8 cellular contexts compared by ENCODE assay signal in the genomic region with DNA sequence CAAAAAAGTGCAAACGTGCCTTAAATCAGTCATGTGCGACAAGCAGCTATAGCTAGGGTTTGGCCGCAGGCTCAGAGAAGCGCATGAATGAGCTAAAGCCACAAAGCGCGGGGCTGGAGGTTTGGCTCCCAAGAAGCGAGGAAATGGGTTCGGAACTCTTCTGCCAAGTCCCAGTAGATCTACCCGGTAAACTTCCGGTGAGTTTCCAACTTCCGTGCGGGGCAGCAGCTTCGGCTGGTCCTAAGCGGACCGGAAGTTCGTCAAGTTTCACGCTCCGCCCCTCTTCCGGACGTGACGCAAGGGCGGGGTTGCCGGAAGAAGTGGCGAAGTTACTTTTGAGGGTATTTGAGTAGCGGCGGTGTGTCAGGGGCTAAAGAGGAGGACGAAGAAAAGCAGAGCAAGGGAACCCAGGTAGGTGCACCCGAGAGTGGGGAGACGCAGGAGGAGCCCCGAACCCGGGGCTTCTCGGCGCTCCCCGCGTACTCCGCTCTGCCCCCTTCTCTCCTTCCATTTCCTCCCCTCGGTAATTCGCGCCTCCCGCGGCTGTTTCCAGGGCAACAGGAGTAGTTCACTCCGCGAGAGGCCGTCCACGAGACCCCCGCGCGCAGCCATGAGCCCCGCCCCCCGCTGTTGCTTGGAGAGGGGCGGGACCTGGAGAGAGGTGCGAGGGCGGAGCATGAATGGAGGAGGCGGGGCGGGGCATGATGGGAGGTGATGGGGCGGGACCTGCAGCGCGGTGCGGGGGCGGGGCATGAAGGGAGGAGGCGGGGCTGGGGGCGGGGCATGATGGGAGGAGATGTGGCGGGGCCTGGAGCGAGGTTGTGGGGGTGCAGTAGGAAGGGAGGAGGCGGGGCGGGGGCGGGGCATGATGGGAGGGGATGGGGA. TPM values are rescaled to one million over a fixed set of nuclear protein-coding genes. Genes with fewer than 3 reads are reported as not detected.
DNase-seq lines count a peak whose midpoint lies in the region; ATAC-seq and TF ChIP-seq lines count a peak whose summit lies in the region.

A gene (plus strand): TSS at position 292 of the 885 bp plus-strand sequence. CDS start 1,149 bp downstream, outside the sequence.

- TF ChIP-seq POLR2A in uterus (IDR thresholded peaks at IDR 0.05) = peak; percentile 67 to 82

- H3K27me3 ChIP-seq in right cardiac atrium (ENCODE audit: control insufficient read depth, insufficient read depth) (no peaks in the 10 kb centered on the region), uterus (no peaks in the 10 kb centered on the region)

- H3K4me3 ChIP-seq in right cardiac atrium (ENCODE audit: low read length) (peak within 1 kb of the TSS; percentile 93), uterus (peak within 1 kb of the TSS; percentile 91 to 98)

- intact Hi-C loops in T-helper 2 cell treated with Interferon-gamma antibody and Interleukin-4, amounts not matched to agents 100 ng/mL and 5 ng/mL, for 36 hours (cut with micrococcal nuclease) = loop anchor here (1.0 to 2.0 kb wide), 5 partner anchors 8 to 135 kb away; a partner anchor contains a TSS
- intact Hi-C loops in right cardiac atrium (cut with DNase I) = no loop called here
- intact Hi-C loops in uterus (cut with DNase I; ENCODE audit: low total_unique reads) = loop anchor here (10.0 kb wide), 1 partner anchor 408 kb away; no protein-coding TSS in a partner anchor

- WGBS in right cardiac atrium = 2% methylated on average over 67 of the region's 67 CpGs

- H3K9me3 ChIP-seq in right cardiac atrium (ENCODE audit: control insufficient read depth, low read length) (no peaks in the 10 kb centered on the region), uterus (no peaks in the 10 kb centered on the region)

- ATAC-seq in HG02885 (IDR thresholded peaks at IDR 0.05; ENCODE audit: poor library complexity, unreplicated experiment) = peak; percentile 89
- peak; percentile 94 to 95 for ATAC-seq in right cardiac atrium

- no peaks in the 10 kb centered on the region for H3K36me3 ChIP-seq in uterus

- H3K27ac ChIP-seq in right cardiac atrium (ENCODE audit: low read length) = peak within 1 kb of the TSS; percentile 99
- peak within 1 kb of the TSS; percentile 98 to 100 for H3K27ac ChIP-seq in uterus

- TF ChIP-seq CTCF in GM13977 (IDR thresholded peaks at IDR 0.05; ENCODE audit: extremely low read depth, insufficient read depth, missing control alignments) (no peak), uterus (IDR thresholded peaks at IDR 0.05) (peak in 1 of 4 experiments; percentile 13)

- no peaks in the 10 kb centered on the region for H3K4me1 ChIP-seq in right cardiac atrium (ENCODE audit: control insufficient read depth, insufficient read depth, low read length)
- H3K4me1 ChIP-seq in uterus = no peaks in the 10 kb centered on the region

- in situ Hi-C loops in GM13977 (cut with MboI; ENCODE audit: low pct_unique_long_range_greater_than_20kb, low sequenced_read_pairs, unreplicated experiment) = no loop called here

- peak; percentile 90 for DNase-seq in GM13977 (ENCODE audit: low spot score)
- DNase-seq in NCI-H187 treated with DMSO at 0.1 percent for 48 hours (lab: John Stamatoyannopoulos, UW) = peak; percentile 84
- DNase-seq in anterior cingulate cortex (lab: John Stamatoyannopoulos, UW) = peak; percentile 49 to 98 (median 93)
- peak; percentile 95 to 97 (median 97) for DNase-seq in right cardiac atrium
- peak; percentile 92 for DNase-seq in pulmonary artery endothelial cell (ENCODE audit: low read depth, low spot score)
- peak; percentile 95 to 96 for DNase-seq in uterus

RNA-seq across cellular contexts. Expression of the gene that starts here (rescaled TPM):
- 63.5 and 64.3 TPM in 2 replicates for total RNA-seq in T-helper 2 cell treated with Interferon-gamma antibody and Interleukin-4, amounts not matched to agents 100 ng/mL and 5 ng/mL, for 36 hours
- total RNA-seq in right cardiac atrium (10 to 100 TPM; 68.3 to 74.5 (median 70.2) TPM), pulmonary artery endothelial cell (56.8 and 67.8 TPM in 2 replicates), uterus (100 to 1,000 TPM in 1 of 4 donors, 10 to 100 TPM in 3; 45.3 to 115 (median 61.4) TPM)
- 80.9 TPM for polyA plus RNA-seq in right cardiac atrium

Comparison
In these comparisons a context has a peak if more than half of its experiments do, and no peak if none do; other contexts are left out.
1. Peak in every context shown above with its lines: DNase-seq, ATAC-seq, H3K4me3 ChIP-seq and H3K27ac ChIP-seq.
2. intact Hi-C loops: an anchor here in T-helper 2 cell treated with Interferon-gamma antibody and Interleukin-4, amounts not matched to agents 100 ng/mL and 5 ng/mL, for 36 hours (1.0 to 2.0 kb wide) and uterus (10.0 kb wide); none called in right cardiac atrium.